ENCODE assay signal across 23 cellular contexts in the genomic region with DNA sequence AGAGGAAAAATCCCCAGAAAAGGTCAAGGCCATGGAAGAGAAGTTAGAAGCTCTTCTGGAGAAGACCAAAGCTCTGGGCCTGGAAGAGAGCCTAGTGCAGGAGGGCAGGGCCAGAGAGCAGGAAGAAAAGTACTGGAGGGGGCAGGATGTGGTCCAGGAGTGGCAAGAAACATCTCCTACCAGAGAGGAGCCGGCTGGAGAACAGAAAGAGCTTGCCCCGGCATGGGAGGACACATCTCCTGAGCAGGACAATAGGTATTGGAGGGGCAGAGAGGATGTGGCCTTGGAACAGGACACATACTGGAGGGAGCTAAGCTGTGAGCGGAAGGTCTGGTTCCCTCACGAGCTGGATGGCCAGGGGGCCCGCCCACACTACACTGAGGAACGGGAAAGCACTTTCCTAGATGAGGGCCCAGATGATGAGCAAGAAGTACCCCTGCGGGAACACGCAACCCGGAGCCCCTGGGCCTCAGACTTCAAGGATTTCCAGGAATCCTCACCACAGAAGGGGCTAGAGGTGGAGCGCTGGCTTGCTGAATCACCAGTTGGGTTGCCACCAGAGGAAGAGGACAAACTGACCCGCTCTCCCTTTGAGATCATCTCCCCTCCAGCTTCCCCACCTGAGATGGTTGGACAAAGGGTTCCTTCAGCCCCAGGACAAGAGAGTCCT. TPM values are rescaled to one million over a fixed set of nuclear protein-coding genes. Genes with fewer than 3 reads are reported as not detected.
DNase-seq lines count a peak whose midpoint lies in the region; ATAC-seq, FAIRE-seq and TF ChIP-seq lines count a peak whose summit lies in the region.
"Had no signal": no experiment of that assay in that cellular context is flagged by ENCODE, and none has a peak within 500 bp of the region (broad histone marks: within the 10 kb centered on the region; RNA-seq: fewer than 3 reads in every experiment).

No MANE protein-coding gene starts in this region.

- H3K4me3 ChIP-seq in HepG2 (replicated peaks in 1 of 3; ENCODE audit: insufficient read depth in 1 of 3, low read depth in 2 of 3, low read length in 3 of 3) (no peak overlapping the region), right lobe of liver (no peak overlapping the region), K562 (no peak overlapping the region)
- H3K4me3 ChIP-seq: GM23248, MG63, PC-9 had no signal

- H3K4me1 Mint-ChIP-seq in neural crest cell = peaks cover 2% of the 10 kb centered on the region

- no peak for TF ChIP-seq POLR2A in HepG2 (IDR thresholded peaks at IDR 0.05; ENCODE audit: insufficient read depth in 1 of 2, low read depth in 2 of 2, low read length in 2 of 2)
- no peak for TF ChIP-seq POLR2A in right lobe of liver (IDR thresholded peaks at IDR 0.05)
- TF ChIP-seq POLR2A in K562 (conservative IDR thresholded peaks at IDR 0.05) = no peak

- no peak overlapping the region for H2AFZ ChIP-seq in HepG2 (ENCODE audit: low read length)
- no peak overlapping the region for H2AFZ ChIP-seq in K562 (ENCODE audit: low read depth, low read length)
- H2AFZ ChIP-seq: GM23248, PC-9 had no signal

- no peaks in the 10 kb centered on the region for H3K79me2 ChIP-seq in HepG2 (ENCODE audit: insufficient read depth, low read length)
- H3K79me2 ChIP-seq in K562 (ENCODE audit: control insufficient read depth, insufficient read depth, low read length) = no peaks in the 10 kb centered on the region

- in situ Hi-C loops in HepG2 (cut with HindIII; ENCODE audit: extremely low pct_ligation_motif_present, low pct_unique_long_range_greater_than_20kb) = no loop called here
- in situ Hi-C loops in K562 (cut with MboI) = no loop called here

- no peak for DNase-seq in HepG2 (ENCODE audit: low spot score)
- DNase-seq in right lobe of liver = no peak
- DNase-seq in K562 (ENCODE audit: extremely low read depth in 1 of 4, low spot score in 3 of 4) = peak in 1 of 4 experiments; percentile 3
- no peak for DNase-seq in neural crest cell (ENCODE audit: low read depth, low spot score)
- DNase-seq in iPS-NIHi11 (ENCODE audit: low spot score) = no peak
- no peak for DNase-seq in SHP77 treated with DMSO at 0.1 percent for 48 hours (lab: John Stamatoyannopoulos, UW)
- no peak for DNase-seq in NCI-H1048 (lab: John Stamatoyannopoulos, UW)
- DNase-seq: AML-193; CD8-positive, alpha-beta memory T cell; DMS 273 treated with DMSO at 0.1 percent for 48 hours; DMS79 treated with DMSO at 0.1 percent for 48 hours; GF-D8; GM23248; KBM-7; MG63; NCI-H2029 treated with DMSO at 0.1 percent for 48 hours; NCI-H526 treated with DMSO at 0.1 percent for 48 hours; PC-9; Right ventricle myocardium superior had no signal

- ATAC-seq in HepG2 (peak; percentile 14; the same call in 1 of the 3 replicates), right lobe of liver (no peak), K562 (no peak), HG03175 (IDR thresholded peaks at IDR 0.05; ENCODE audit: unreplicated experiment) (no peak)

- TF ChIP-seq EP300 in HepG2 (IDR thresholded peaks at IDR 0.05; ENCODE audit: low read depth in 2 of 2, low read length in 2 of 2) = no peak
- no peak for TF ChIP-seq EP300 in HepG2 (CRISPR knock-in tag; IDR thresholded peaks at IDR 0.05; ENCODE audit: borderline replicate concordance)
- TF ChIP-seq EP300 in K562 (IDR thresholded peaks at IDR 0.05; ENCODE audit: low read length) = no peak

- H3K27me3 ChIP-seq in HepG2 (ENCODE audit: control insufficient read depth in 1 of 2, insufficient read depth in 2 of 2, low read length in 2 of 2) (peaks cover 4 to 46% of the 10 kb centered on the region in 2 experiments; a peak in 4 of 5 replicates), right lobe of liver (no peaks in the 10 kb centered on the region), K562 (ENCODE audit: control insufficient read depth in 2 of 2, insufficient read depth in 2 of 2, low read length in 2 of 2) (no peaks in the 10 kb centered on the region)
- H3K27me3 ChIP-seq: MG63 had no signal

- H3K9ac ChIP-seq in HepG2 (ENCODE audit: insufficient read depth, low read depth, low read length) (no peak overlapping the region), K562 (ENCODE audit: insufficient read depth in 1 of 2, low read depth in 2 of 2, low read length in 2 of 2) (peak overlapping the region in 1 of 2 experiments; percentile 61; a peak in 1 of 4 replicates)
- H3K9ac ChIP-seq: GM23248 had no signal

- CTCF ChIA-PET in HepG2 (lab: Yijun Ruan, JAX; ENCODE audit: low intra/inter-chr PET ratio, low total read pairs) (no interaction called here), K562 (lab: Yijun Ruan, JAX; ENCODE audit: low intra/inter-chr PET ratio) (no interaction called here)

- no peaks in the 10 kb centered on the region for H4K20me1 ChIP-seq in HepG2 (ENCODE audit: insufficient read depth, low read length)
- peaks cover 5% of the 10 kb centered on the region; the same call in 1 of the 2 replicates for H4K20me1 ChIP-seq in K562 (replicated peaks; ENCODE audit: control insufficient read depth, insufficient read depth, low read length)

- no peak overlapping the region for H3K4me3 Mint-ChIP-seq in neural crest cell
- H3K4me3 Mint-ChIP-seq: CD8-positive, alpha-beta memory T cell had no signal

- TF ChIP-seq CTCF in HepG2 (CRISPR knock-in tag; IDR thresholded peaks at IDR 0.05) = no peak
- TF ChIP-seq CTCF in right lobe of liver (IDR thresholded peaks at IDR 0.05) = no peak
- no peak for TF ChIP-seq CTCF in K562 (IDR thresholded peaks at IDR 0.05 in 2 of 3, conservative IDR thresholded peaks at IDR 0.05 in 1 of 3; ENCODE audit: insufficient read depth in 2 of 3, low read depth in 1 of 3, low read length in 3 of 3)
- TF ChIP-seq CTCF in neural crest cell (conservative IDR thresholded peaks at IDR 0.05) = no peak

- intact Hi-C loops in HepG2 (cut with micrococcal nuclease; ENCODE audit: unreplicated experiment) = no loop called here
- intact Hi-C loops in right lobe of liver (cut with DNase I) = no loop called here
- intact Hi-C loops in K562 (cut with micrococcal nuclease) = no loop called here

- POLR2A ChIA-PET in HepG2 (lab: Yijun Ruan, JAX) = no interaction called here
- POLR2A ChIA-PET in K562 (lab: Yijun Ruan, JAX) = interaction anchor here (0.8 to 4.5 kb wide), 2 partner anchors 12 to 29 kb away, joined by 3 to 63 read pairs; a partner anchor contains a TSS

- H3K27me3 Mint-ChIP-seq in neural crest cell (ENCODE audit: low read depth) = no peaks in the 10 kb centered on the region

- H3K4me2 ChIP-seq in HepG2 (ENCODE audit: low read depth, low read length) (no peak overlapping the region), K562 (ENCODE audit: insufficient read depth, low read length) (no peak overlapping the region)
- H3K4me2 ChIP-seq: PC-9 had no signal

- WGBS in HepG2 (ENCODE audit: low lambda C conversion rate) = 42% methylated on average over 10 of the region's 11 CpGs
- WGBS in right lobe of liver (ENCODE audit: insufficient coverage, low coverage, low lambda C conversion rate, missing lambda C conversion rate) = 50% methylated on average over 2 of the region's 11 CpGs
- WGBS in K562 (ENCODE audit: insufficient coverage, low coverage, missing lambda C conversion rate) = 51% methylated on average over 10 of the region's 11 CpGs

- H3K27ac ChIP-seq in HepG2 (ENCODE audit: extremely low read length, insufficient read depth, low read length) (no peak overlapping the region), right lobe of liver (no peak overlapping the region), K562 (ENCODE audit: extremely low read depth, low read depth, low read length) (no peak overlapping the region)
- H3K27ac ChIP-seq: GM23248, PC-9 had no signal

- H3K36me3 ChIP-seq in HepG2 (replicated peaks in 1 of 2; ENCODE audit: control insufficient read depth in 1 of 2, insufficient read depth in 2 of 2, low read length in 2 of 2) (no peaks in the 10 kb centered on the region), right lobe of liver (no peaks in the 10 kb centered on the region), K562 (ENCODE audit: control insufficient read depth, insufficient read depth, low read length) (peaks cover 51% of the 10 kb centered on the region; the same call in 2 of the 3 replicates)
- H3K36me3 ChIP-seq: MG63 had no signal

- H3K9me3 Mint-ChIP-seq in neural crest cell = peaks cover 8% of the 10 kb centered on the region
- H3K9me3 Mint-ChIP-seq: CD8-positive, alpha-beta memory T cell had no signal

- H3K9me3 ChIP-seq in HepG2 (ENCODE audit: low read length) (no peaks in the 10 kb centered on the region), right lobe of liver (no peaks in the 10 kb centered on the region), K562 (replicated peaks; ENCODE audit: control insufficient read depth, insufficient read depth, low read depth, low read length) (no peaks in the 10 kb centered on the region)
- H3K9me3 ChIP-seq: MG63 had no signal

- no peak for TF ChIP-seq RAD21 in HepG2 (CRISPR knock-in tag; IDR thresholded peaks at IDR 0.05)
- TF ChIP-seq RAD21 in K562 (CRISPR knock-in tag; conservative IDR thresholded peaks at IDR 0.05 in 1 of 2, IDR thresholded peaks at IDR 0.05 in 1 of 2) = no peak

- H3K27ac Mint-ChIP-seq in neural crest cell (ENCODE audit: unreplicated experiment) = peak overlapping the region; percentile 65

- no peak for FAIRE-seq in HepG2 (lab: Jason Lieb, UNC)
- peak; percentile 32 for FAIRE-seq in K562 (lab: Jason Lieb, UNC)
- FAIRE-seq: A204.1, GM12891, GM19239 had no signal

- peaks cover 7% of the 10 kb centered on the region for H3K9me1 ChIP-seq in K562 (ENCODE audit: control insufficient read depth, insufficient read depth, low read length)

- H3K4me1 ChIP-seq in HepG2 (ENCODE audit: insufficient read depth, low read length) = no peaks in the 10 kb centered on the region
- H3K4me1 ChIP-seq in right lobe of liver = no peaks in the 10 kb centered on the region
- peaks cover 4 to 12% of the 10 kb centered on the region in 2 experiments; a peak in 3 of 5 replicates for H3K4me1 ChIP-seq in K562 (replicated peaks in 1 of 2; ENCODE audit: control insufficient read depth in 2 of 2, insufficient read depth in 2 of 2, low read length in 2 of 2)

- no TSS peak for BruUV-seq in HepG2 (replicated peaks; lab: Mats Ljungman, UMichigan)
- no TSS peak for BruUV-seq in K562 (replicated peaks; lab: Mats Ljungman, UMichigan)

- peaks cover 49% of the 10 kb centered on the region for H3K36me3 Mint-ChIP-seq in neural crest cell (ENCODE audit: low read depth)

RNA-seq across cellular contexts. Expression of a gene that starts 9.0 kb away (rescaled TPM):
- total RNA-seq in HepG2 (2016; rRNA removed; fragmentation: Illumina TruSeq; extraction: Trizol) (0.06 and 0.07 TPM in 2 replicates), right lobe of liver (under 1 TPM; 0.09 to 0.56 (median 0.24) TPM), K562 (2014; rRNA removed) (9.4 and 11.8 TPM in 2 replicates), K562 (2014; rRNA removed; fragmentation: Illumina TruSeq; extraction: Trizol) (6.9 and 7.3 TPM in 2 replicates), K562 (2015; rRNA removed; fragmentation: Illumina TruSeq; extraction: Trizol) (7.6 and 9.0 TPM in 2 replicates), K562 (2021) (18.6 and 20.3 TPM in 2 replicates), neural crest cell (24.3 and 25.2 TPM in 2 replicates)
- not detected in 2 replicates for total RNA-seq in HepG2 (2016; cell fraction: cytosol; rRNA removed; fragmentation: Illumina TruSeq; extraction: Trizol; ENCODE audit: low read depth)
- total RNA-seq in HepG2 (2016; cell fraction: insoluble cytoplasmic fraction; rRNA removed; fragmentation: Illumina TruSeq; extraction: Trizol) = 0.03 and 0.04 TPM in 2 replicates
- total RNA-seq in HepG2 (2016; cell fraction: membrane; rRNA removed; fragmentation: Illumina TruSeq; extraction: Trizol) = not detected in 2 replicates
- total RNA-seq in HepG2 (2016; cell fraction: nucleus; rRNA removed; fragmentation: Illumina TruSeq; extraction: Trizol) = 0.09 and 0.13 TPM in 2 replicates
- polyA plus RNA-seq in HepG2 (2011; rRNA removed) (under 0.01 and 0.01 TPM in 2 replicates), K562 (2011; rRNA removed) (4.3 and 7.0 TPM in 2 replicates), K562 (2014; fragmentation: Illumina TruSeq; extraction: Trizol) (12.5 and 13.4 TPM in 2 replicates), K562 (2014; fragmentation: Nextera tagmentation; extraction: Ambion mirVana) (1 to 10 TPM; 2.0 to 5.6 TPM), K562 (2014; rRNA removed) (4.4 and 4.7 TPM in 2 replicates)
- under 0.01 TPM in 2 replicates for polyA plus RNA-seq in HepG2 (2011; cell fraction: cytosol; rRNA removed)
- 0.02 TPM in 1 of 2 replicates, not detected in the other for polyA plus RNA-seq in HepG2 (2011; cell fraction: nucleus; rRNA removed)
- polyA plus RNA-seq in HepG2 (2012) = 0.01 TPM in 1 of 2 replicates, not detected in the other
- polyA plus RNA-seq in HepG2 (2016; cell fraction: cytosol; fragmentation: Illumina TruSeq; extraction: Trizol; ENCODE audit: low read depth) = 0.01 TPM in 2 replicates
- polyA plus RNA-seq in HepG2 (2016; cell fraction: insoluble cytoplasmic fraction; fragmentation: Illumina TruSeq; extraction: Trizol; ENCODE audit: low read depth) = 0.03 and 0.05 TPM in 2 replicates
- not detected in 2 replicates for polyA plus RNA-seq in HepG2 (2016; cell fraction: membrane; fragmentation: Illumina TruSeq; extraction: Trizol; ENCODE audit: low read depth)
- polyA plus RNA-seq in HepG2 (2016; cell fraction: nucleus; fragmentation: Illumina TruSeq; extraction: Trizol; ENCODE audit: insufficient read depth, low read depth) = 0.05 and 0.09 TPM in 2 replicates
- 0.02 and 2.8 TPM in 2 replicates for polyA minus RNA-seq in HepG2 (2011; rRNA and poly(A)+ RNA removed; ENCODE audit: low replicate concordance)
- polyA minus RNA-seq in HepG2 (2011; cell fraction: cytosol; rRNA and poly(A)+ RNA removed) = 0.09 TPM in 1 of 2 replicates, not detected in the other
- not detected in 2 replicates for polyA minus RNA-seq in HepG2 (2011; cell fraction: nucleus; rRNA and poly(A)+ RNA removed)
- total RNA-seq in K562 (2011; cell fraction: chromatin; rRNA removed; ENCODE audit: low replicate concordance) = 17.4 and 19.7 TPM in 2 replicates
- total RNA-seq in K562 (2011; cell fraction: nucleolus; rRNA removed) = 13.9 and 17.8 TPM in 2 replicates
- total RNA-seq in K562 (2011; cell fraction: nucleoplasm; rRNA removed) = 14.8 and 16.3 TPM in 2 replicates
- 3.9 and 5.2 TPM in 2 replicates for polyA plus RNA-seq in K562 (2011; cell fraction: cytosol; rRNA removed)
- 4.0 and 5.8 TPM in 2 replicates for polyA plus RNA-seq in K562 (2011; cell fraction: nucleus; rRNA removed)
- 8.2 and 17.3 TPM in 2 replicates for polyA plus RNA-seq in K562 (2012)
- 18.8 and 20.5 TPM in 2 replicates for polyA minus RNA-seq in K562 (2011; rRNA and poly(A)+ RNA removed)
- 21.0 and 24.4 TPM in 2 replicates for polyA minus RNA-seq in K562 (2011; cell fraction: cytosol; rRNA and poly(A)+ RNA removed)
- polyA minus RNA-seq in K562 (2011; cell fraction: nucleus; rRNA and poly(A)+ RNA removed) = 7.3 and 9.3 TPM in 2 replicates

RNA-seq across cellular contexts. Expression of a gene that starts 33.4 kb away (rescaled TPM):
- 17.4 and 26.3 TPM in 2 replicates for total RNA-seq in HepG2 (2016; rRNA removed; fragmentation: Illumina TruSeq; extraction: Trizol)
- total RNA-seq in HepG2 (2016; cell fraction: cytosol; rRNA removed; fragmentation: Illumina TruSeq; extraction: Trizol; ENCODE audit: low read depth) = 5.3 and 6.3 TPM in 2 replicates
- total RNA-seq in HepG2 (2016; cell fraction: insoluble cytoplasmic fraction; rRNA removed; fragmentation: Illumina TruSeq; extraction: Trizol) = 16.7 and 24.8 TPM in 2 replicates
- 6.0 and 6.4 TPM in 2 replicates for total RNA-seq in HepG2 (2016; cell fraction: membrane; rRNA removed; fragmentation: Illumina TruSeq; extraction: Trizol)
- 22.1 and 25.2 TPM in 2 replicates for total RNA-seq in HepG2 (2016; cell fraction: nucleus; rRNA removed; fragmentation: Illumina TruSeq; extraction: Trizol)
- 15.9 and 17.1 TPM in 2 replicates for polyA plus RNA-seq in HepG2 (2011; rRNA removed)
- 7.3 and 7.4 TPM in 2 replicates for polyA plus RNA-seq in HepG2 (2011; cell fraction: cytosol; rRNA removed)
- 34.5 and 38.3 TPM in 2 replicates for polyA plus RNA-seq in HepG2 (2011; cell fraction: nucleus; rRNA removed)
- polyA plus RNA-seq in HepG2 (2012) = 6.2 and 7.1 TPM in 2 replicates
- polyA plus RNA-seq in HepG2 (2016; cell fraction: cytosol; fragmentation: Illumina TruSeq; extraction: Trizol; ENCODE audit: low read depth) = 0.49 and 0.59 TPM in 2 replicates
- 13.4 and 14.5 TPM in 2 replicates for polyA plus RNA-seq in HepG2 (2016; cell fraction: insoluble cytoplasmic fraction; fragmentation: Illumina TruSeq; extraction: Trizol; ENCODE audit: low read depth)
- polyA plus RNA-seq in HepG2 (2016; cell fraction: membrane; fragmentation: Illumina TruSeq; extraction: Trizol; ENCODE audit: low read depth) = 0.92 and 1.1 TPM in 2 replicates
- polyA plus RNA-seq in HepG2 (2016; cell fraction: nucleus; fragmentation: Illumina TruSeq; extraction: Trizol; ENCODE audit: insufficient read depth, low read depth) = 29.6 and 32.3 TPM in 2 replicates
- polyA minus RNA-seq in HepG2 (2011; rRNA and poly(A)+ RNA removed; ENCODE audit: low replicate concordance) = 22.3 and 59.9 TPM in 2 replicates
- 10.6 and 14.0 TPM in 2 replicates for polyA minus RNA-seq in HepG2 (2011; cell fraction: cytosol; rRNA and poly(A)+ RNA removed)
- 40.2 and 48.4 TPM in 2 replicates for polyA minus RNA-seq in HepG2 (2011; cell fraction: nucleus; rRNA and poly(A)+ RNA removed)
- 10 to 100 TPM in 5 of 6 experiments, 1 to 10 TPM in 1; 4.9 to 12.2 (median 10.8) TPM for total RNA-seq in right lobe of liver
- 87.9 and 206 TPM in 2 replicates for total RNA-seq in K562 (2011; cell fraction: chromatin; rRNA removed; ENCODE audit: low replicate concordance)
- 50.7 and 55.4 TPM in 2 replicates for total RNA-seq in K562 (2011; cell fraction: nucleolus; rRNA removed)
- 69.3 and 81.3 TPM in 2 replicates for total RNA-seq in K562 (2011; cell fraction: nucleoplasm; rRNA removed)
- total RNA-seq in K562 (2014; rRNA removed) = 30.9 and 31.3 TPM in 2 replicates
- 37.6 and 38.1 TPM in 2 replicates for total RNA-seq in K562 (2014; rRNA removed; fragmentation: Illumina TruSeq; extraction: Trizol)
- 34.5 and 38.5 TPM in 2 replicates for total RNA-seq in K562 (2015; rRNA removed; fragmentation: Illumina TruSeq; extraction: Trizol)
- total RNA-seq in K562 (2021) = 32.8 and 32.9 TPM in 2 replicates
- 58.1 and 63.3 TPM in 2 replicates for polyA plus RNA-seq in K562 (2011; rRNA removed)
- polyA plus RNA-seq in K562 (2011; cell fraction: cytosol; rRNA removed) = 21.5 and 33.6 TPM in 2 replicates
- 80.2 and 82.6 TPM in 2 replicates for polyA plus RNA-seq in K562 (2011; cell fraction: nucleus; rRNA removed)
- polyA plus RNA-seq in K562 (2012) = 24.7 and 25.9 TPM in 2 replicates
- polyA plus RNA-seq in K562 (2014; fragmentation: Illumina TruSeq; extraction: Trizol) = 26.7 and 29.6 TPM in 2 replicates
- 1 to 10 TPM; 5.7 to 6.3 TPM for polyA plus RNA-seq in K562 (2014; fragmentation: Nextera tagmentation; extraction: Ambion mirVana)
- 22.6 and 23.2 TPM in 2 replicates for polyA plus RNA-seq in K562 (2014; rRNA removed)
- 114 and 126 TPM in 2 replicates for polyA minus RNA-seq in K562 (2011; rRNA and poly(A)+ RNA removed)
- 37.3 and 40.7 TPM in 2 replicates for polyA minus RNA-seq in K562 (2011; cell fraction: cytosol; rRNA and poly(A)+ RNA removed)
- polyA minus RNA-seq in K562 (2011; cell fraction: nucleus; rRNA and poly(A)+ RNA removed) = 56.7 and 78.5 TPM in 2 replicates
- 99.5 and 103 TPM in 2 replicates for total RNA-seq in neural crest cell
